9 cellular contexts compared by ENCODE assay signal in genomic region chr13:106083620-106084350, GRCh38.
DNase-seq lines count a peak whose midpoint lies in the region; ATAC-seq, FAIRE-seq and TF ChIP-seq lines count a peak whose summit lies in the region.
"Had no signal": no experiment of that assay in that cellular context is flagged by ENCODE, and none has a peak within 500 bp of the region (broad histone marks: within the 10 kb centered on the region; RNA-seq: fewer than 3 reads in every experiment).

No MANE protein-coding gene starts in this region.

- no peaks in the 10 kb centered on the region for H3K27me3 ChIP-seq in testis
- H3K27me3 ChIP-seq: neutrophil had no signal

- no peak for FAIRE-seq in RCC 7860 (lab: Jason Lieb, UNC)

- H3K36me3 ChIP-seq in testis (ENCODE audit: low read depth, missing control alignments), result no peaks in the 10 kb centered on the region
- H3K36me3 ChIP-seq: neutrophil had no signal

- TF ChIP-seq CTCF in GM12864 (IDR thresholded peaks at IDR 0.05; ENCODE audit: low read depth, low read length, missing control alignments) (peak; percentile 31), HFFc6 (IDR thresholded peaks at IDR 0.05) (peak; percentile 88), testis (IDR thresholded peaks at IDR 0.05) (peak in 2 of 3 experiments; percentile 39 to 49), mesothelial cell of epicardium (IDR thresholded peaks at IDR 0.05; ENCODE audit: unreplicated experiment) (no peak)

- no peak overlapping the region for H3K27ac Mint-ChIP-seq in HFFc6
- no peak overlapping the region for H3K27ac Mint-ChIP-seq in T-cell
- H3K27ac Mint-ChIP-seq in mesothelial cell of epicardium, result no peak overlapping the region
- H3K27ac Mint-ChIP-seq: T-helper 1 cell treated with Interleukin-12 subunit alpha and Interleukin-12 subunit beta and Interleukin-4 antibody, amounts not matched to agents 30 μg/mL and 1 μg/mL, for 36 hours had no signal

- intact Hi-C loops in testis (cut with DNase I; ENCODE audit: low total_unique reads), result no loop called here

- H3K27ac ChIP-seq in testis, result no peak overlapping the region
- H3K27ac ChIP-seq: neutrophil had no signal

- no peaks in the 10 kb centered on the region for H3K4me1 ChIP-seq in testis

- H3K4me3 ChIP-seq in GM12864 (ENCODE audit: low read depth, low read length) (no peak overlapping the region), testis (no peak overlapping the region)

- no peak for DNase-seq in GM12864 (ENCODE audit: low read depth)
- peak; percentile 44 for DNase-seq in HFFc6
- DNase-seq in RCC 7860 (ENCODE audit: low spot score), result peak; percentile 38
- DNase-seq in globus pallidus (ENCODE audit: low spot score), result peak; percentile 65
- DNase-seq in testis, result peak; percentile 63
- DNase-seq in T-cell, result no peak
- DNase-seq in mesothelial cell of epicardium (ENCODE audit: low spot score in 2 of 2, unreplicated experiment in 2 of 2), result no peak

- H3K9me3 ChIP-seq in testis, result no peaks in the 10 kb centered on the region
- H3K9me3 ChIP-seq: neutrophil had no signal

- POLR2A ChIA-PET in T-cell (lab: Charles Lee), result no interaction called here

- H3K36me3 Mint-ChIP-seq in HFFc6 (ENCODE audit: low read depth) (peaks cover 8% of the 10 kb centered on the region), T-cell (no peaks in the 10 kb centered on the region), mesothelial cell of epicardium (peaks cover 6% of the 10 kb centered on the region)

- no peak for ATAC-seq in T-cell (replicated peaks in 1 of 4)

- CTCF ChIA-PET in T-cell (lab: Charles Lee), result interaction anchor here in 1 of 2 donors (0.6 kb wide), 2 partner anchors 10 to 14 kb away, joined by 3 to 4 read pairs; no protein-coding TSS in a partner anchor

- H3K27me3 Mint-ChIP-seq in HFFc6 (ENCODE audit: insufficient read depth) (no peaks in the 10 kb centered on the region), T-cell (no peaks in the 10 kb centered on the region), mesothelial cell of epicardium (ENCODE audit: low read depth) (no peaks in the 10 kb centered on the region)

- H3K4me3 Mint-ChIP-seq in HFFc6 (no peak overlapping the region), T-cell (no peak overlapping the region), mesothelial cell of epicardium (no peak overlapping the region)
- H3K4me3 Mint-ChIP-seq: T-helper 1 cell treated with Interleukin-12 subunit alpha and Interleukin-12 subunit beta and Interleukin-4 antibody, amounts not matched to agents 30 μg/mL and 1 μg/mL, for 36 hours had no signal

- TF ChIP-seq POLR2A in testis (IDR thresholded peaks at IDR 0.05), result no peak

- WGBS in testis, 2 donors, result 68 to 69% methylated on average over 3 of the region's 3 CpGs

- H3K9me3 Mint-ChIP-seq in HFFc6, result no peaks in the 10 kb centered on the region
- H3K9me3 Mint-ChIP-seq in T-cell, result peaks cover 3 to 4% (median 3%) of the 10 kb centered on the region in 3 donors
- peaks cover 10% of the 10 kb centered on the region for H3K9me3 Mint-ChIP-seq in mesothelial cell of epicardium
- H3K9me3 Mint-ChIP-seq: T-helper 1 cell treated with Interleukin-12 subunit alpha and Interleukin-12 subunit beta and Interleukin-4 antibody, amounts not matched to agents 30 μg/mL and 1 μg/mL, for 36 hours had no signal

- H3K4me1 Mint-ChIP-seq in HFFc6 (ENCODE audit: low read depth), result peaks cover 10% of the 10 kb centered on the region; the same call in 1 of the 2 replicates
- H3K4me1 Mint-ChIP-seq in T-cell, result no peaks in the 10 kb centered on the region
- H3K4me1 Mint-ChIP-seq in mesothelial cell of epicardium, result peaks cover 5% of the 10 kb centered on the region

Comparison
In these comparisons a context has a peak if more than half of its experiments do, and no peak if none do; other contexts are left out.
1. DNase-seq: peak in HFFc6 (single experiment), RCC 7860 (single experiment), globus pallidus (single experiment) and testis (single experiment); none in GM12864 (single experiment), T-cell (0 of 34) and mesothelial cell of epicardium (0 of 2).